Comparison of ENCODE assay signal across 16 cellular contexts in genomic region chr7:30841025-30841735, GRCh38.
A peak's percentile ranks its signal among the peaks of the same experiment; 100 is the strongest.
DNase-seq lines count a peak whose midpoint lies in the region; ATAC-seq, FAIRE-seq and TF ChIP-seq lines count a peak whose summit lies in the region.
"Had no signal": no experiment of that assay in that cellular context is flagged by ENCODE, and none has a peak within 500 bp of the region (broad histone marks: within the 10 kb centered on the region; RNA-seq: fewer than 3 reads in every experiment).

No MANE protein-coding gene starts in this region.

- in situ Hi-C loops in HepG2 (cut with HindIII; ENCODE audit: extremely low pct_ligation_motif_present, low pct_unique_long_range_greater_than_20kb) (no loop called here), G401 (cut with HindIII; ENCODE audit: low sequenced_read_pairs) (no loop called here)

- H3K4me1 ChIP-seq in liver (ENCODE audit: control insufficient read depth in 4 of 4, insufficient read depth in 4 of 4, low read length in 3 of 4) (no peaks in the 10 kb centered on the region), HepG2 (ENCODE audit: insufficient read depth, low read length) (no peaks in the 10 kb centered on the region)

- no peak overlapping the region for H3K27ac ChIP-seq in liver (ENCODE audit: low read depth in 1 of 2, low read length in 2 of 2)
- no peak overlapping the region for H3K27ac ChIP-seq in HepG2 (ENCODE audit: extremely low read length, insufficient read depth, low read length)
- H3K27ac ChIP-seq: C4-2B had no signal

- no peak overlapping the region for H3K9ac ChIP-seq in liver (ENCODE audit: low read depth in 1 of 2, low read length in 2 of 2)
- no peak overlapping the region for H3K9ac ChIP-seq in HepG2 (ENCODE audit: insufficient read depth, low read depth, low read length)

- H3K36me3 ChIP-seq in liver (ENCODE audit: control insufficient read depth in 4 of 4, insufficient read depth in 3 of 4, low read depth in 1 of 4, low read length in 3 of 4), result no peaks in the 10 kb centered on the region
- H3K36me3 ChIP-seq in HepG2 (replicated peaks in 1 of 2; ENCODE audit: control insufficient read depth in 1 of 2, insufficient read depth in 2 of 2, low read length in 2 of 2), result no peaks in the 10 kb centered on the region

- H3K79me2 ChIP-seq in HepG2 (ENCODE audit: insufficient read depth, low read length), result no peaks in the 10 kb centered on the region

- WGBS in liver, result 85% methylated on average over 19 of the region's 19 CpGs
- WGBS in HepG2 (ENCODE audit: low lambda C conversion rate), result 30% methylated on average over 19 of the region's 19 CpGs

- no peak overlapping the region for H3K4me3 Mint-ChIP-seq in nephron
- H3K4me3 Mint-ChIP-seq: GM23338 had no signal

- TF ChIP-seq EP300 in HepG2 (IDR thresholded peaks at IDR 0.05; ENCODE audit: low read depth in 2 of 2, low read length in 2 of 2) (no peak), HepG2 (CRISPR knock-in tag; IDR thresholded peaks at IDR 0.05; ENCODE audit: borderline replicate concordance) (no peak)

- intact Hi-C loops in HepG2 (cut with micrococcal nuclease; ENCODE audit: unreplicated experiment), result no loop called here

- TF ChIP-seq RAD21 in liver (IDR thresholded peaks at IDR 0.05), result no peak
- no peak for TF ChIP-seq RAD21 in HepG2 (CRISPR knock-in tag; IDR thresholded peaks at IDR 0.05)

- no TSS peak for BruUV-seq in HepG2 (replicated peaks; lab: Mats Ljungman, UMichigan)

- no peak for DNase-seq in HepG2 (ENCODE audit: low spot score)
- DNase-seq in fibroblast of pulmonary artery (ENCODE audit: low read depth), result peak; percentile 12
- DNase-seq in G401 (ENCODE audit: low spot score), result no peak
- no peak for DNase-seq in frontal cortex (ENCODE audit: low spot score in 2 of 2)
- no peak for DNase-seq in CD1c-positive myeloid dendritic cell (ENCODE audit: extremely low spot score)
- DNase-seq: COR-L47, NCI-H1417, NCI-H1930, NCI-H446, NCI-H69, OCI-M1 had no signal

- TF ChIP-seq CTCF in liver (IDR thresholded peaks at IDR 0.05; ENCODE audit: low read depth, low read length, missing input control), result no peak
- no peak for TF ChIP-seq CTCF in HepG2 (CRISPR knock-in tag; IDR thresholded peaks at IDR 0.05)
- TF ChIP-seq CTCF in fibroblast of pulmonary artery (IDR thresholded peaks at IDR 0.05; ENCODE audit: low read length, missing control alignments), result no peak
- TF ChIP-seq CTCF in nephron (IDR thresholded peaks at IDR 0.05; ENCODE audit: unreplicated experiment in 3 of 3), result no peak

- no peaks in the 10 kb centered on the region; the same call in 1 of the 2 replicates for H4K20me1 ChIP-seq in HepG2 (ENCODE audit: insufficient read depth, low read length)

- peaks cover 32% of the 10 kb centered on the region for H3K4me1 Mint-ChIP-seq in nephron
- H3K4me1 Mint-ChIP-seq: GM23338 had no signal

- TF ChIP-seq POLR2A in HepG2 (IDR thresholded peaks at IDR 0.05; ENCODE audit: insufficient read depth in 1 of 2, low read depth in 2 of 2, low read length in 2 of 2), result no peak

- ATAC-seq in HepG2, result no peak
- ATAC-seq: GM23338, HCT116 had no signal

- peaks cover 3% of the 10 kb centered on the region for H3K27me3 Mint-ChIP-seq in nephron (ENCODE audit: low read depth)

- peaks cover 25% of the 10 kb centered on the region for H3K36me3 Mint-ChIP-seq in nephron (ENCODE audit: low read depth)

- POLR2A ChIA-PET in HepG2 (lab: Yijun Ruan, JAX), result no interaction called here

- H3K27ac Mint-ChIP-seq in nephron, result peak overlapping the region in 2 of 3 experiments; percentile 3 to 12
- H3K27ac Mint-ChIP-seq: GM23338 had no signal

- no peak overlapping the region for H2AFZ ChIP-seq in HepG2 (ENCODE audit: low read length)
- H2AFZ ChIP-seq: GM23338 had no signal

- H3K9me3 ChIP-seq in liver (ENCODE audit: control insufficient read depth in 4 of 4, low read length in 3 of 4), result no peaks in the 10 kb centered on the region
- H3K9me3 ChIP-seq in HepG2 (ENCODE audit: low read length), result no peaks in the 10 kb centered on the region

- H3K9me3 Mint-ChIP-seq in nephron, result no peaks in the 10 kb centered on the region
- H3K9me3 Mint-ChIP-seq: GM23338 had no signal

- CTCF ChIA-PET in HepG2 (lab: Yijun Ruan, JAX; ENCODE audit: low intra/inter-chr PET ratio, low total read pairs), result no interaction called here

- H3K4me3 ChIP-seq in liver (ENCODE audit: low read depth in 1 of 3, low read length in 3 of 3) (no peak overlapping the region), HepG2 (replicated peaks in 1 of 3; ENCODE audit: insufficient read depth in 1 of 3, low read depth in 2 of 3, low read length in 3 of 3) (no peak overlapping the region), fibroblast of pulmonary artery (replicated peaks; ENCODE audit: low read depth, low read length) (no peak overlapping the region)
- H3K4me3 ChIP-seq: GM23338 had no signal

- FAIRE-seq in HepG2 (lab: Jason Lieb, UNC) (no peak), frontal cortex (lab: Jason Lieb, UNC) (no peak)

- no peak overlapping the region for H3K4me2 ChIP-seq in HepG2 (ENCODE audit: low read depth, low read length)
- H3K4me2 ChIP-seq: GM23338 had no signal

- H3K27me3 ChIP-seq in liver (ENCODE audit: control insufficient read depth in 4 of 4, insufficient read depth in 4 of 4, low read length in 3 of 4) (no peaks in the 10 kb centered on the region), HepG2 (ENCODE audit: control insufficient read depth in 1 of 2, insufficient read depth in 2 of 2, low read length in 2 of 2) (peaks cover 4 to 18% of the 10 kb centered on the region in 2 experiments; a peak in 2 of 5 replicates)

TF ChIP-seq in liver, 16 proteins besides CTCF, POLR2A, EP300 and RAD21:
- TF ChIP-seq NR2F2 (IDR thresholded peaks at IDR 0.05) (peak; percentile 37), ATF3 (IDR thresholded peaks at IDR 0.05) (no peak), REST (IDR thresholded peaks at IDR 0.05) (no peak)

TF ChIP-seq in HepG2, 621 proteins besides CTCF, POLR2A, EP300 and RAD21:
- TF ChIP-seq RBM22 (optimal IDR thresholded peaks at IDR 0.05; ENCODE audit: low read length), result no peak
- no peak for TF ChIP-seq DNMT3B (CRISPR knock-in tag; conservative IDR thresholded peaks at IDR 0.05)
- no peak for TF ChIP-seq ZSCAN31 (CRISPR knock-in tag; IDR thresholded peaks at IDR 0.05; ENCODE audit: low read depth)
- no peak for TF ChIP-seq RBFOX2 (IDR thresholded peaks at IDR 0.05; ENCODE audit: low read depth, low read length)
- no peak for TF ChIP-seq NR3C1 (CRISPR knock-in tag; IDR thresholded peaks at IDR 0.05)
- TF ChIP-seq CREBL2 (CRISPR knock-in tag; IDR thresholded peaks at IDR 0.05; ENCODE audit: borderline replicate concordance), result no peak
